Comparison of ENCODE assay signal across 8 cellular contexts in genomic region chrX:38768079-38768478, GRCh38. TPM values are rescaled to one million over a fixed set of nuclear protein-coding genes. Genes with fewer than 3 reads are reported as not detected.
A peak's percentile ranks its signal among the peaks of the same experiment; 100 is the strongest.
DNase-seq lines count a peak whose midpoint lies in the region; ATAC-seq and TF ChIP-seq lines count a peak whose summit lies in the region.

No MANE protein-coding gene starts in this region.

- no peak overlapping the region for H2BK20ac ChIP-seq in H9 (ENCODE audit: low read depth, low read length, poor library complexity, severe bottlenecking)

- TF ChIP-seq EP300 in upper lobe of left lung (IDR thresholded peaks at IDR 0.05) = no peak
- TF ChIP-seq EP300 in suprapubic skin (IDR thresholded peaks at IDR 0.05) = no peak

- H2BK120ac ChIP-seq in H9 (ENCODE audit: low read depth, low read length, poor library complexity, severe bottlenecking) = no peak overlapping the region

- intact Hi-C loops in activated T-helper 2 cell treated with anti-CD3 and anti-CD28 coated beads, Interferon-gamma antibody, Interleukin-2, Interleukin-4, amounts not matched to agents 10 μg/mL and 5 μg/mL and 100 μg/mL, durations not matched to agents 14 hours and 24 hours and 36 hours (cut with micrococcal nuclease) = loop anchor here (5.0 kb wide), 1 partner anchor 379 kb away; no protein-coding TSS in a partner anchor

- H3K4me1 ChIP-seq in H9 (ENCODE audit: insufficient read depth, low read length) = no peaks in the 10 kb centered on the region
- H3K4me1 ChIP-seq in OCI-LY3 (ENCODE audit: low read length) = no peaks in the 10 kb centered on the region
- no peaks in the 10 kb centered on the region for H3K4me1 ChIP-seq in upper lobe of left lung
- H3K4me1 ChIP-seq in suprapubic skin = no peaks in the 10 kb centered on the region

- TF ChIP-seq POLR2A in upper lobe of left lung (IDR thresholded peaks at IDR 0.05) (no peak), suprapubic skin (IDR thresholded peaks at IDR 0.05) (no peak)

- no peak overlapping the region for H3K4me3 ChIP-seq in OCI-LY3 (ENCODE audit: low read length)
- H3K4me3 ChIP-seq in fibroblast of villous mesenchyme (ENCODE audit: low read depth, low read length) = no peak overlapping the region
- no peak overlapping the region for H3K4me3 ChIP-seq in upper lobe of left lung
- no peak overlapping the region for H3K4me3 ChIP-seq in suprapubic skin

- no peak overlapping the region for H2BK12ac ChIP-seq in H9 (ENCODE audit: insufficient read length, low read depth, low read length)

- no peak overlapping the region for H2BK5ac ChIP-seq in H9 (ENCODE audit: insufficient read length, low read length)

- H3K27ac Mint-ChIP-seq in H9 = no peak overlapping the region
- H3K27ac Mint-ChIP-seq in activated T-helper 2 cell treated with anti-CD3 and anti-CD28 coated beads, Interferon-gamma antibody, Interleukin-2, Interleukin-4, amounts not matched to agents 10 μg/mL and 5 μg/mL and 100 μg/mL, durations not matched to agents 14 hours and 24 hours and 36 hours = no peak overlapping the region

- H3K27me3 Mint-ChIP-seq in H9 (ENCODE audit: low read depth) = no peaks in the 10 kb centered on the region
- H3K27me3 Mint-ChIP-seq in activated T-helper 2 cell treated with anti-CD3 and anti-CD28 coated beads, Interferon-gamma antibody, Interleukin-2, Interleukin-4, amounts not matched to agents 10 μg/mL and 5 μg/mL and 100 μg/mL, durations not matched to agents 14 hours and 24 hours and 36 hours (ENCODE audit: low read depth) = peaks cover 7% of the 10 kb centered on the region

- peak; percentile 10 to 12 for DNase-seq in AML-193 (lab: John Stamatoyannopoulos, UW)
- no peak for DNase-seq in H9
- DNase-seq in fibroblast of villous mesenchyme (ENCODE audit: low read depth) = peak; percentile 21
- DNase-seq in upper lobe of left lung = no peak
- DNase-seq in suprapubic skin (ENCODE audit: low spot score in 2 of 2) = no peak
- DNase-seq in activated T-helper 2 cell treated with anti-CD3 and anti-CD28 coated beads, Interferon-gamma antibody, Interleukin-2, Interleukin-4, amounts not matched to agents 10 μg/mL and 5 μg/mL and 100 μg/mL, durations not matched to agents 14 hours and 24 hours and 36 hours (ENCODE audit: low spot score) = no peak

- no peak overlapping the region for H3K56ac ChIP-seq in H9 (ENCODE audit: insufficient read length, low read depth, low read length)

- no peaks in the 10 kb centered on the region for H3K23me2 ChIP-seq in H9 (ENCODE audit: insufficient read length, low read depth, low read length, poor library complexity, severe bottlenecking)

- no peak overlapping the region for H3K27ac ChIP-seq in H9 (ENCODE audit: insufficient read length, low read depth, low read length)
- H3K27ac ChIP-seq in OCI-LY3 (ENCODE audit: low read length) = no peak overlapping the region
- H3K27ac ChIP-seq in upper lobe of left lung = no peak overlapping the region
- H3K27ac ChIP-seq in suprapubic skin = no peak overlapping the region

- ATAC-seq in upper lobe of left lung (ENCODE audit: low FRiP score in 2 of 2) (no peak), HG03039 (IDR thresholded peaks at IDR 0.05; ENCODE audit: unreplicated experiment) (no peak)

- no peak overlapping the region for H3K4me3 Mint-ChIP-seq in H9
- H3K4me3 Mint-ChIP-seq in activated T-helper 2 cell treated with anti-CD3 and anti-CD28 coated beads, Interferon-gamma antibody, Interleukin-2, Interleukin-4, amounts not matched to agents 10 μg/mL and 5 μg/mL and 100 μg/mL, durations not matched to agents 14 hours and 24 hours and 36 hours (ENCODE audit: low read depth) = no peak overlapping the region

- H3K23ac ChIP-seq in H9 (ENCODE audit: insufficient read length, low read depth, low read length) = no peak overlapping the region

- no peak overlapping the region for H3K9ac ChIP-seq in H9 (ENCODE audit: extremely low read depth, insufficient read length, low read length)
- H3K9ac ChIP-seq in OCI-LY3 (ENCODE audit: low read length) = no peak overlapping the region

- peaks cover 41 to 46% of the 10 kb centered on the region in 2 experiments for H3K9me3 Mint-ChIP-seq in H9
- H3K9me3 Mint-ChIP-seq in activated T-helper 2 cell treated with anti-CD3 and anti-CD28 coated beads, Interferon-gamma antibody, Interleukin-2, Interleukin-4, amounts not matched to agents 10 μg/mL and 5 μg/mL and 100 μg/mL, durations not matched to agents 14 hours and 24 hours and 36 hours = no peaks in the 10 kb centered on the region

- H4K20me1 ChIP-seq in H9 (ENCODE audit: control insufficient read depth, insufficient read depth, insufficient read length) (no peaks in the 10 kb centered on the region), OCI-LY3 (ENCODE audit: insufficient read depth, low read length) (no peaks in the 10 kb centered on the region)

- TF ChIP-seq CTCF in H9 (conservative IDR thresholded peaks at IDR 0.05) (0 out of 3 replicates have a peak, but pooled peaks have one; percentile 10), OCI-LY3 (IDR thresholded peaks at IDR 0.05; ENCODE audit: low read depth, low read length) (peak; percentile 45), fibroblast of villous mesenchyme (IDR thresholded peaks at IDR 0.05; ENCODE audit: insufficient read depth, low read depth, low read length) (peak; percentile 37), upper lobe of left lung (IDR thresholded peaks at IDR 0.05) (peak in 4 of 6 experiments; percentile 19 to 46 (median 32)), suprapubic skin (IDR thresholded peaks at IDR 0.05) (peak in 1 of 2 donors; percentile 11)

- no peaks in the 10 kb centered on the region for H3K79me2 ChIP-seq in H9 (ENCODE audit: insufficient read depth, low read length)
- no peaks in the 10 kb centered on the region for H3K79me2 ChIP-seq in OCI-LY3 (ENCODE audit: low read length)

- no peak overlapping the region for H3T11ph ChIP-seq in H9 (ENCODE audit: low read length)

- H4K8ac ChIP-seq in H9 (replicated peaks; ENCODE audit: insufficient read length, low read depth, low read length) = no peak overlapping the region

- H3K36me3 ChIP-seq in OCI-LY3 (replicated peaks; ENCODE audit: low read depth, low read length) = no peaks in the 10 kb centered on the region
- no peaks in the 10 kb centered on the region for H3K36me3 ChIP-seq in upper lobe of left lung
- H3K36me3 ChIP-seq in suprapubic skin = no peaks in the 10 kb centered on the region

- no peak overlapping the region for H2BK15ac ChIP-seq in H9 (ENCODE audit: low read depth, low read length)

- no peak overlapping the region for H4K5ac ChIP-seq in H9 (ENCODE audit: insufficient read length, low read depth, low read length)

- H3K18ac ChIP-seq in H9 (ENCODE audit: insufficient read length, low read depth, low read length) = no peak overlapping the region

- no peaks in the 10 kb centered on the region for H3K27me3 ChIP-seq in H9 (ENCODE audit: insufficient read depth, low read length)
- H3K27me3 ChIP-seq in OCI-LY3 (ENCODE audit: low read depth, low read length) = no peaks in the 10 kb centered on the region
- no peaks in the 10 kb centered on the region for H3K27me3 ChIP-seq in upper lobe of left lung
- no peaks in the 10 kb centered on the region for H3K27me3 ChIP-seq in suprapubic skin

- no peak overlapping the region for H4K91ac ChIP-seq in H9 (ENCODE audit: insufficient read length, low read depth, low read length)

- H2AFZ ChIP-seq in H9 (ENCODE audit: low read length) (no peak overlapping the region), OCI-LY3 (ENCODE audit: low read depth, low read length) (no peak overlapping the region)

- no peaks in the 10 kb centered on the region for H3K4me1 Mint-ChIP-seq in H9
- H3K4me1 Mint-ChIP-seq in activated T-helper 2 cell treated with anti-CD3 and anti-CD28 coated beads, Interferon-gamma antibody, Interleukin-2, Interleukin-4, amounts not matched to agents 10 μg/mL and 5 μg/mL and 100 μg/mL, durations not matched to agents 14 hours and 24 hours and 36 hours (ENCODE audit: low read depth) = no peaks in the 10 kb centered on the region

- H3K79me1 ChIP-seq in H9 (ENCODE audit: insufficient read depth, low read depth, low read length, poor library complexity, severe bottlenecking) = no peaks in the 10 kb centered on the region

- no peak overlapping the region for H3K4me2 ChIP-seq in H9 (ENCODE audit: insufficient read depth, insufficient read length, low read length)
- H3K4me2 ChIP-seq in OCI-LY3 (ENCODE audit: low read length) = no peak overlapping the region

- no peak overlapping the region for H3K4ac ChIP-seq in H9 (ENCODE audit: low read depth, low read length)

- no peaks in the 10 kb centered on the region; a peak in 1 of 7 replicates for H3K36me3 Mint-ChIP-seq in H9 (ENCODE audit: insufficient read depth in 1 of 3, low read depth in 3 of 3)
- H3K36me3 Mint-ChIP-seq in activated T-helper 2 cell treated with anti-CD3 and anti-CD28 coated beads, Interferon-gamma antibody, Interleukin-2, Interleukin-4, amounts not matched to agents 10 μg/mL and 5 μg/mL and 100 μg/mL, durations not matched to agents 14 hours and 24 hours and 36 hours (ENCODE audit: low read depth) = no peaks in the 10 kb centered on the region

- H3K9me3 ChIP-seq in H9 (ENCODE audit: control insufficient read depth, low read depth, low read length) (no peaks in the 10 kb centered on the region), OCI-LY3 (ENCODE audit: insufficient read depth, low read length) (no peaks in the 10 kb centered on the region), upper lobe of left lung (no peaks in the 10 kb centered on the region), suprapubic skin (no peaks in the 10 kb centered on the region)

- no peak overlapping the region for H2AK5ac ChIP-seq in H9 (ENCODE audit: insufficient read length, low read length)

- H3K14ac ChIP-seq in H9 (ENCODE audit: insufficient read depth, low read length) = no peak overlapping the region

- no CpG with 5 or more reads among the region's 2 CpGs for WGBS in H9 (ENCODE audit: extremely low coverage, insufficient read length, low lambda C conversion rate)
- WGBS in upper lobe of left lung, 2 donors = 41 to 72% methylated on average over 2 of the region's 2 CpGs
- 42% methylated on average over 2 of the region's 2 CpGs for WGBS in suprapubic skin

RNA-seq across cellular contexts. Expression of gene MID1IP1, which starts 33.2 kb away (rescaled TPM):
- total RNA-seq in H9 (2021) (100 and 102 TPM in 2 replicates), fibroblast of villous mesenchyme (52.7 and 66.7 TPM in 2 replicates), upper lobe of left lung (100 to 1,000 TPM in 5 of 6 donors, 10 to 100 TPM in 1; 88.0 to 187 (median 121) TPM), suprapubic skin (10 to 100 TPM; 25.9 to 57.1 (median 35.7) TPM)
- 95.4 and 96.6 TPM in 2 replicates for total RNA-seq in activated T-helper 2 cell treated with anti-CD3 and anti-CD28 coated beads, Interferon-gamma antibody, Interleukin-2, Interleukin-4, amounts not matched to agents 10 μg/mL and 5 μg/mL and 100 μg/mL, durations not matched to agents 14 hours and 24 hours and 36 hours

Comparison
In these comparisons a context has a peak if more than half of its experiments do, and no peak if none do; other contexts are left out.
1. DNase-seq: peak in AML-193 (2 of 2) and fibroblast of villous mesenchyme (single experiment); none in H9 (single experiment), upper lobe of left lung (0 of 2), suprapubic skin (0 of 2) and activated T-helper 2 cell treated with anti-CD3 and anti-CD28 coated beads, Interferon-gamma antibody, Interleukin-2, Interleukin-4, amounts not matched to agents 10 μg/mL and 5 μg/mL and 100 μg/mL, durations not matched to agents 14 hours and 24 hours and 36 hours (single experiment).